In the genomic region with DNA sequence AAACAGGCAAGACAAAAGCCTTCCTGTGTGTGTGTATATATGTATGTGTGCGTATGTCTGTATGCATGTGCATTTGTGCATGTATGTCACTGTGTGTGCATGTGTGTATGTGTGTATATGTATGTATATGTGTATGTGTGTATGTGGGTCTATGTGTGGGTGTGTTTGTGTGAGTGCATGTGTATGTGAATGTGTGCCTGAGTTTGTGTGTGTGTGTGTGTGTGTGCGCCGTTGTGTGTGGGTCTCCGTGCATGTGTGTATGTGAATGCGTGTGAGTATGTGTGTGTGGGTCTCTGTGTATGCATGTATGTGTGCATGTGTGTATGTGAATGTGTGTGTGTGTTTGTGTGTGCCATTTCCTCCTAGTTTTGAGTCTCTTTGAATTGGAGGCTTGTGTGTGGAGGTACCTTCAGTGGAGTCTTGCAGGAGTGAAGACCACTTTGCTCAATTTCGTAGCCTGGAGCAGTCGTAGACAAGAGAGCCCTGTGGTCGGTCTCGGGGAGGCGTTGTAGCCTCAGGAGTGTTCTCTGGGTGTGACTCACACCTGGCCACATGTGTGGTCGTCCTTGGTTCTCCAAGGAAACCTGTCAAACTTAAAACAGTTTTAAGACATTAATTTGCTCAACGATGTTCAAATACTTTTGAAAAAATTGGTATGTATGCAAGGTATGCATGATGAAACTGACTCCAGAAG, we compare ENCODE assay signal across 2 cellular contexts.
TF ChIP-seq lines count a peak whose summit lies in the region.

No MANE protein-coding gene starts in this region.

TF ChIP-seq in HEK293, 187 proteins besides CTCF, POLR2A, EP300 and RAD21:
- TF ChIP-seq MZF1 (tag by site-specific recombination; IDR thresholded peaks at IDR 0.05; ENCODE audit: borderline replicate concordance): no peak
- TF ChIP-seq, protein P1, sequence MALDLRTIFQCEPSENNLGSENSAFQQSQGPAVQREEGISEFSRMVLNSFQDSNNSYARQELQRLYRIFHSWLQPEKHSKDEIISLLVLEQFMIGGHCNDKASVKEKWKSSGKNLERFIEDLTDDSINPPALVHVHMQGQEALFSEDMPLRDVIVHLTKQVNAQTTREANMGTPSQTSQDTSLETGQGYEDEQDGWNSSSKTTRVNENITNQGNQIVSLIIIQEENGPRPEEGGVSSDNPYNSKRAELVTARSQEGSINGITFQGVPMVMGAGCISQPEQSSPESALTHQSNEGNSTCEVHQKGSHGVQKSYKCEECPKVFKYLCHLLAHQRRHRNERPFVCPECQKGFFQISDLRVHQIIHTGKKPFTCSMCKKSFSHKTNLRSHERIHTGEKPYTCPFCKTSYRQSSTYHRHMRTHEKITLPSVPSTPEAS (tag by site-specific recombination; IDR thresholded peaks at IDR 0.05): peak; percentile 82

TF ChIP-seq in GM12878, 131 proteins besides CTCF, POLR2A, EP300 and RAD21:
- TF ChIP-seq SMAD1 (IDR thresholded peaks at IDR 0.05; ENCODE audit: low read depth, partially characterized antibody) (no peak), HDGF (IDR thresholded peaks at IDR 0.05) (0 out of 2 replicates have a peak, but pooled peaks have one; percentile 75), POLR2AphosphoS2 (IDR thresholded peaks at IDR 0.05; ENCODE audit: low read depth, low read length) (no peak), NFXL1 (IDR thresholded peaks at IDR 0.05; ENCODE audit: borderline replicate concordance) (no peak)
- TF ChIP-seq, protein P2, sequence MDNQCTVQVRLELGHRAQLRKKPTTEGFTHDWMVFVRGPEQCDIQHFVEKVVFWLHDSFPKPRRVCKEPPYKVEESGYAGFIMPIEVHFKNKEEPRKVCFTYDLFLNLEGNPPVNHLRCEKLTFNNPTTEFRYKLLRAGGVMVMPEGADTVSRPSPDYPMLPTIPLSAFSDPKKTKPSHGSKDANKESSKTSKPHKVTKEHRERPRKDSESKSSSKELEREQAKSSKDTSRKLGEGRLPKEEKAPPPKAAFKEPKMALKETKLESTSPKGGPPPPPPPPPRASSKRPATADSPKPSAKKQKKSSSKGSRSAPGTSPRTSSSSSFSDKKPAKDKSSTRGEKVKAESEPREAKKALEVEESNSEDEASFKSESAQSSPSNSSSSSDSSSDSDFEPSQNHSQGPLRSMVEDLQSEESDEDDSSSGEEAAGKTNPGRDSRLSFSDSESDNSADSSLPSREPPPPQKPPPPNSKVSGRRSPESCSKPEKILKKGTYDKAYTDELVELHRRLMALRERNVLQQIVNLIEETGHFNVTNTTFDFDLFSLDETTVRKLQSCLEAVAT (IDR thresholded peaks at IDR 0.05): 0 out of 2 replicates have a peak, but pooled peaks have one; percentile 29
